In the genomic region with DNA sequence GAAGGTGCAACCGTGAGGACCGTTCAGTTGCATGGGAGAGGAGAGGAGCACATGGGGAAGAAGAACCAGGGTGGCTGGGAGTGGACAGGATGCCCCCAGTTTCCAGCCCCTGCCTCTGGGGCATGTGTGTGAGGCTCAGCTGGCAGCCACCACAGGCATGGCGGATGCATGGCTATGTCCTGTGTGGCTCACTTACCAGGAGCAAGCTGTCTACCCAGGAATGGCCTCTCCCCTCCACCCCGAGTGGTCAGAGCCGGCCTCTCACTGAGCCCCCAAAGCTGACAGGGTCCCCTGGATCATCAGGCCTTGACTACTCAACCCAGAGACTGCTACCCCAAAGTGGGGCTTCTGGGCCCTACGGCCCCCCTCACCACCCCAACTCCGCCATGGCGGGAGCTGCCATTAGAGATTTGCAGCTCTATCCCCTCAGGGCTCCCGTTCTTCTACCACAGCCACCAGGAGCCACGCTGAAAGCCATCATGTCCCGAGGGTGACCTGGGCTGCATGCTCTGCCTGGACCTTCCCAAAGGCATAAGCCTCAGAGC, we compare ENCODE assay signal across 19 cellular contexts.
DNase-seq lines count a peak whose midpoint lies in the region; ATAC-seq, FAIRE-seq and TF ChIP-seq lines count a peak whose summit lies in the region.
"Had no signal": no experiment of that assay in that cellular context is flagged by ENCODE, and none has a peak within 500 bp of the region (broad histone marks: within the 10 kb centered on the region; RNA-seq: fewer than 3 reads in every experiment).

No MANE protein-coding gene starts in this region.

- CTCF ChIA-PET in IMR-90 (lab: Yijun Ruan, JAX), result no interaction called here
- CTCF ChIA-PET in HepG2 (lab: Yijun Ruan, JAX; ENCODE audit: low intra/inter-chr PET ratio, low total read pairs), result no interaction called here

- peaks cover 2% of the 10 kb centered on the region; the same call in 1 of the 2 replicates for H3K9me3 ChIP-seq in IMR-90 (ENCODE audit: control insufficient read depth, insufficient read depth, low read length)
- H3K9me3 ChIP-seq in neural progenitor cell (ENCODE audit: low read depth), result no peaks in the 10 kb centered on the region
- H3K9me3 ChIP-seq in sigmoid colon, result no peaks in the 10 kb centered on the region
- no peaks in the 10 kb centered on the region for H3K9me3 ChIP-seq in HepG2 (ENCODE audit: low read length)
- H3K9me3 ChIP-seq: A549 had no signal

- TF ChIP-seq POLR2A in IMR-90 (IDR thresholded peaks at IDR 0.05; ENCODE audit: low read depth, low read length), result no peak
- no peak for TF ChIP-seq POLR2A in sigmoid colon (IDR thresholded peaks at IDR 0.05)
- no peak for TF ChIP-seq POLR2A in HepG2 (IDR thresholded peaks at IDR 0.05; ENCODE audit: insufficient read depth in 1 of 2, low read depth in 2 of 2, low read length in 2 of 2)

- H3K18ac ChIP-seq in IMR-90 (ENCODE audit: low read depth, low read length), result no peak overlapping the region

- H3K4ac ChIP-seq in IMR-90 (ENCODE audit: low read depth, low read length), result peak overlapping the region; percentile 16; the same call in 1 of the 2 replicates

- peaks cover 17% of the 10 kb centered on the region for H3K9me1 ChIP-seq in IMR-90 (ENCODE audit: insufficient read depth, low read length)

- peaks cover 43% of the 10 kb centered on the region for H3K4me1 Mint-ChIP-seq in neural progenitor cell

- in situ Hi-C loops in IMR-90 (cut with MboI; ENCODE audit: low sequenced_read_pairs), result no loop called here
- in situ Hi-C loops in HepG2 (cut with HindIII; ENCODE audit: extremely low pct_ligation_motif_present, low pct_unique_long_range_greater_than_20kb), result no loop called here

- H3K4me1 ChIP-seq in IMR-90 (ENCODE audit: control insufficient read depth, insufficient read depth, low read length) (peaks cover 18% of the 10 kb centered on the region), neural progenitor cell (peaks cover 18% of the 10 kb centered on the region), sigmoid colon (peaks cover 0 to 27% (median 15%) of the 10 kb centered on the region in 4 donors), HepG2 (ENCODE audit: insufficient read depth, low read length) (peaks cover 71% of the 10 kb centered on the region)
- H3K4me1 ChIP-seq: Caco-2 had no signal

- H3K79me2 ChIP-seq in neural progenitor cell (ENCODE audit: low read depth) (no peaks in the 10 kb centered on the region), HepG2 (ENCODE audit: insufficient read depth, low read length) (no peaks in the 10 kb centered on the region)

- H3K9me3 Mint-ChIP-seq in neural progenitor cell, result peaks cover 14% of the 10 kb centered on the region
- H3K9me3 Mint-ChIP-seq: CD4-positive, alpha-beta T cell had no signal

- H3K4me2 ChIP-seq in IMR-90 (ENCODE audit: low read depth, low read length), result no peak overlapping the region
- H3K4me2 ChIP-seq in neural progenitor cell, result no peak overlapping the region
- no peak overlapping the region for H3K4me2 ChIP-seq in HepG2 (ENCODE audit: low read depth, low read length)
- H3K4me2 ChIP-seq: A549, GM23338 had no signal

- no peak overlapping the region for H3K27ac ChIP-seq in IMR-90 (ENCODE audit: insufficient read depth, low read length)
- H3K27ac ChIP-seq in neural progenitor cell, result no peak overlapping the region
- H3K27ac ChIP-seq in sigmoid colon, result no peak overlapping the region
- H3K27ac ChIP-seq in HepG2 (ENCODE audit: extremely low read length, insufficient read depth, low read length), result no peak overlapping the region
- H3K27ac ChIP-seq: 22Rv1, A549, C4-2B had no signal

- intact Hi-C loops in IMR-90 (cut with micrococcal nuclease) (no loop called here), sigmoid colon (cut with DNase I) (no loop called here), HepG2 (cut with micrococcal nuclease; ENCODE audit: unreplicated experiment) (no loop called here)

- 100% methylated on average over 5 of the region's 11 CpGs; no CpG with 5 or more reads in 1 of the 2 experiments for WGBS in IMR-90 (ENCODE audit: extremely low coverage in 2 of 2, insufficient read length in 1 of 2), 2 experiments
- 94 to 96% methylated on average over 11 of the region's 11 CpGs for WGBS in sigmoid colon, 2 donors
- WGBS in HepG2 (ENCODE audit: low lambda C conversion rate), result 92% methylated on average over 8 of the region's 11 CpGs

- no peak overlapping the region; the same call in 1 of the 2 replicates for H2AK5ac ChIP-seq in IMR-90 (ENCODE audit: low read depth, low read length)

- POLR2A ChIA-PET in IMR-90 (lab: Charles Lee; ENCODE audit: unreplicated experiment) (no interaction called here), HepG2 (lab: Yijun Ruan, JAX) (interaction anchor here (0.8 to 1.2 kb wide), 2 partner anchors 13 to 14 kb away, joined by 3 read pairs; no protein-coding TSS in a partner anchor)

- H3K23ac ChIP-seq in IMR-90 (ENCODE audit: low read depth, low read length), result no peak overlapping the region

- no peak for DNase-seq in IMR-90
- DNase-seq in islet precursor cell, result peak; percentile 44
- no peak for DNase-seq in neural progenitor cell (ENCODE audit: low spot score)
- peak; percentile 48 for DNase-seq in sigmoid colon
- no peak for DNase-seq in HepG2 (ENCODE audit: low spot score)
- DNase-seq in SK-N-DZ (ENCODE audit: low spot score), result no peak
- DNase-seq: AML-193; Caco-2; CD4-positive, alpha-beta T cell; H7 had no signal

- H3K36me3 Mint-ChIP-seq in neural progenitor cell, result peaks cover 2% of the 10 kb centered on the region

- H3K56ac ChIP-seq in IMR-90 (ENCODE audit: extremely low read depth, insufficient read depth, low read length), result no peak overlapping the region

- dilution Hi-C loops in IMR-90 (cut with HindIII; ENCODE audit: low sequenced_read_pairs, unreplicated experiment), result no loop called here

- H2AFZ ChIP-seq in IMR-90 (replicated peaks; ENCODE audit: low read length, poor library complexity) (no peak overlapping the region), neural progenitor cell (replicated peaks) (no peak overlapping the region), HepG2 (ENCODE audit: low read length) (no peak overlapping the region)
- H2AFZ ChIP-seq: GM23338 had no signal

- peaks cover 26% of the 10 kb centered on the region for H3K27me3 Mint-ChIP-seq in neural progenitor cell (ENCODE audit: insufficient read depth, low read depth)

- ATAC-seq in IMR-90 (ENCODE audit: low read depth), result no peak
- ATAC-seq in HepG2, result no peak
- ATAC-seq in HG03159 (IDR thresholded peaks at IDR 0.05; ENCODE audit: unreplicated experiment), result no peak
- ATAC-seq: A549, GM23338, K562 had no signal

- no peak overlapping the region for H2AK9ac ChIP-seq in IMR-90 (replicated peaks; ENCODE audit: low read depth, low read length, poor library complexity)

- H2BK5ac ChIP-seq in IMR-90 (ENCODE audit: low read depth, low read length, poor library complexity, severe bottlenecking), result no peak overlapping the region

- BruUV-seq in IMR-90 (replicated peaks; lab: Mats Ljungman, UMichigan) (no TSS peak), HepG2 (replicated peaks; lab: Mats Ljungman, UMichigan) (no TSS peak)

- H2BK20ac ChIP-seq in IMR-90 (ENCODE audit: low read depth, low read length), result peak overlapping the region; percentile 3; the same call in 1 of the 2 replicates

- no peaks in the 10 kb centered on the region for H3F3A ChIP-seq in neural progenitor cell (ENCODE audit: low read depth)

- H3K27me3 ChIP-seq in IMR-90 (ENCODE audit: control insufficient read depth, insufficient read depth, low read length) (no peaks in the 10 kb centered on the region), neural progenitor cell (no peaks in the 10 kb centered on the region), sigmoid colon (no peaks in the 10 kb centered on the region), HepG2 (ENCODE audit: control insufficient read depth in 1 of 2, insufficient read depth in 2 of 2, low read length in 2 of 2) (no peaks in the 10 kb centered on the region)

- H3K4me3 ChIP-seq in IMR-90 (ENCODE audit: insufficient read depth, low read depth, low read length) (no peak overlapping the region), neural progenitor cell (no peak overlapping the region), sigmoid colon (no peak overlapping the region), HepG2 (replicated peaks in 1 of 3; ENCODE audit: insufficient read depth in 1 of 3, low read depth in 2 of 3, low read length in 3 of 3) (no peak overlapping the region)
- H3K4me3 ChIP-seq: A549, GM23338, K562 had no signal

- H4K5ac ChIP-seq in IMR-90 (ENCODE audit: low read depth, low read length), result no peak overlapping the region

- H3K9ac ChIP-seq in IMR-90 (ENCODE audit: low read depth, low read length) (no peak overlapping the region), neural progenitor cell (no peak overlapping the region), HepG2 (ENCODE audit: insufficient read depth, low read depth, low read length) (no peak overlapping the region)

- H3K4me3 Mint-ChIP-seq in neural progenitor cell, result peak overlapping the region; percentile 43
- H3K4me3 Mint-ChIP-seq: CD4-positive, alpha-beta T cell; GM23338 had no signal

- no peak for TF ChIP-seq CTCF in IMR-90 (conservative IDR thresholded peaks at IDR 0.05; ENCODE audit: low read depth, low read length)
- TF ChIP-seq CTCF in neural progenitor cell (IDR thresholded peaks at IDR 0.05), result no peak
- no peak for TF ChIP-seq CTCF in sigmoid colon (IDR thresholded peaks at IDR 0.05)
- no peak for TF ChIP-seq CTCF in HepG2 (CRISPR knock-in tag; IDR thresholded peaks at IDR 0.05)

- no peak overlapping the region for H4K8ac ChIP-seq in IMR-90 (ENCODE audit: low read depth in 2 of 2, low read length in 2 of 2)

- H3K14ac ChIP-seq in IMR-90 (replicated peaks; ENCODE audit: low read depth, low read length), result no peak overlapping the region

- H3K36me3 ChIP-seq in IMR-90 (ENCODE audit: control insufficient read depth, insufficient read depth, low read length) (no peaks in the 10 kb centered on the region), neural progenitor cell (no peaks in the 10 kb centered on the region), sigmoid colon (no peaks in the 10 kb centered on the region), HepG2 (replicated peaks in 1 of 2; ENCODE audit: control insufficient read depth in 1 of 2, insufficient read depth in 2 of 2, low read length in 2 of 2) (no peaks in the 10 kb centered on the region)

- H4K20me1 ChIP-seq in IMR-90 (ENCODE audit: insufficient read depth, low read length) (no peaks in the 10 kb centered on the region), neural progenitor cell (ENCODE audit: low read depth) (no peaks in the 10 kb centered on the region), HepG2 (ENCODE audit: insufficient read depth, low read length) (no peaks in the 10 kb centered on the region)

- H3K79me1 ChIP-seq in IMR-90 (ENCODE audit: low read depth in 1 of 2, low read length in 2 of 2), result no peaks in the 10 kb centered on the region

- FAIRE-seq in HepG2 (lab: Jason Lieb, UNC), result no peak
- FAIRE-seq: A549, D721Med, G401.6, GM12891, K562 had no signal

- no peak for TF ChIP-seq RAD21 in IMR-90 (IDR thresholded peaks at IDR 0.05; ENCODE audit: low read length)
- TF ChIP-seq RAD21 in HepG2 (CRISPR knock-in tag; IDR thresholded peaks at IDR 0.05), result no peak

- H3K27ac Mint-ChIP-seq in neural progenitor cell, result no peak overlapping the region
- H3K27ac Mint-ChIP-seq: CD4-positive, alpha-beta T cell; GM23338 had no signal

- TF ChIP-seq EP300 in sigmoid colon (IDR thresholded peaks at IDR 0.05) (no peak), HepG2 (IDR thresholded peaks at IDR 0.05; ENCODE audit: low read depth in 2 of 2, low read length in 2 of 2) (no peak), HepG2 (CRISPR knock-in tag; IDR thresholded peaks at IDR 0.05; ENCODE audit: borderline replicate concordance) (no peak)

- 0 out of 3 replicates have a peak overlapping the region, but pooled peaks have one; percentile 40 for H2BK15ac ChIP-seq in IMR-90 (ENCODE audit: low read depth, low read length)

- no peak overlapping the region for H4K91ac ChIP-seq in IMR-90 (ENCODE audit: insufficient read depth, low read depth, low read length)

- H2BK120ac ChIP-seq in IMR-90 (ENCODE audit: low read depth, low read length), result peak overlapping the region; percentile 21

Comparison
In these comparisons a context has a peak if more than half of its experiments do, and no peak if none do; other contexts are left out.
1. DNase-seq: peak in islet precursor cell (single experiment) and sigmoid colon (single experiment); none in IMR-90 (single experiment), neural progenitor cell (single experiment), HepG2 (single experiment) and SK-N-DZ (single experiment).